Comparison of ENCODE assay signal across 9 cellular contexts in genomic region chr17:39688475-39688835, GRCh38. TPM values are rescaled to one million over a fixed set of nuclear protein-coding genes. Genes with fewer than 3 reads are reported as not detected.
A peak's percentile ranks its signal among the peaks of the same experiment; 100 is the strongest.
DNase-seq lines count a peak whose midpoint lies in the region; ATAC-seq lines count a peak whose summit lies in the region.
"Had no signal": no experiment of that assay in that cellular context is flagged by ENCODE, and none has a peak within 500 bp of the region (broad histone marks: within the 10 kb centered on the region; RNA-seq: fewer than 3 reads in every experiment).

No MANE protein-coding gene starts in this region.

- no peaks in the 10 kb centered on the region for H3K27me3 Mint-ChIP-seq in T-helper 1 cell treated with Interleukin-12 subunit alpha and Interleukin-12 subunit beta and Interleukin-4 antibody, amounts not matched to agents 30 μg/mL and 1 μg/mL, for 36 hours (ENCODE audit: low read depth)
- no peaks in the 10 kb centered on the region for H3K27me3 Mint-ChIP-seq in activated T-helper 2 cell treated with anti-CD3 and anti-CD28 coated beads, Interferon-gamma antibody, Interleukin-2, Interleukin-4, amounts not matched to agents 10 μg/mL and 5 μg/mL and 100 μg/mL, durations not matched to agents 14 hours and 24 hours and 36 hours (ENCODE audit: low read depth)

- peaks cover 21% of the 10 kb centered on the region for H3K4me1 Mint-ChIP-seq in T-helper 1 cell treated with Interleukin-12 subunit alpha and Interleukin-12 subunit beta and Interleukin-4 antibody, amounts not matched to agents 30 μg/mL and 1 μg/mL, for 36 hours (ENCODE audit: low read depth)
- peaks cover 17% of the 10 kb centered on the region for H3K4me1 Mint-ChIP-seq in activated T-helper 2 cell treated with anti-CD3 and anti-CD28 coated beads, Interferon-gamma antibody, Interleukin-2, Interleukin-4, amounts not matched to agents 10 μg/mL and 5 μg/mL and 100 μg/mL, durations not matched to agents 14 hours and 24 hours and 36 hours (ENCODE audit: low read depth)

- no peak for ATAC-seq in HG02623 (IDR thresholded peaks at IDR 0.05; ENCODE audit: unreplicated experiment)

- peak overlapping the region; percentile 86 for H3K4me3 Mint-ChIP-seq in T-helper 1 cell treated with Interleukin-12 subunit alpha and Interleukin-12 subunit beta and Interleukin-4 antibody, amounts not matched to agents 30 μg/mL and 1 μg/mL, for 36 hours
- peak overlapping the region; percentile 87 for H3K4me3 Mint-ChIP-seq in activated T-helper 2 cell treated with anti-CD3 and anti-CD28 coated beads, Interferon-gamma antibody, Interleukin-2, Interleukin-4, amounts not matched to agents 10 μg/mL and 5 μg/mL and 100 μg/mL, durations not matched to agents 14 hours and 24 hours and 36 hours (ENCODE audit: low read depth)

- DNase-seq in T-helper 1 cell (no peak), iris pigment epithelial cell (ENCODE audit: low read depth) (peak; percentile 25), NCI-H774 (lab: John Stamatoyannopoulos, UW) (no peak), NCI-H2227 (lab: John Stamatoyannopoulos, UW; ENCODE audit: unreplicated experiment) (no peak)
- no peak for DNase-seq in activated T-helper 2 cell treated with anti-CD3 and anti-CD28 coated beads, Interferon-gamma antibody, Interleukin-2, Interleukin-4, amounts not matched to agents 10 μg/mL and 5 μg/mL and 100 μg/mL, durations not matched to agents 14 hours and 24 hours and 36 hours (ENCODE audit: low spot score)

- H3K36me3 Mint-ChIP-seq in T-helper 1 cell treated with Interleukin-12 subunit alpha and Interleukin-12 subunit beta and Interleukin-4 antibody, amounts not matched to agents 30 μg/mL and 1 μg/mL, for 36 hours (ENCODE audit: low read depth) = peaks cover 19% of the 10 kb centered on the region
- peaks cover 20% of the 10 kb centered on the region for H3K36me3 Mint-ChIP-seq in activated T-helper 2 cell treated with anti-CD3 and anti-CD28 coated beads, Interferon-gamma antibody, Interleukin-2, Interleukin-4, amounts not matched to agents 10 μg/mL and 5 μg/mL and 100 μg/mL, durations not matched to agents 14 hours and 24 hours and 36 hours (ENCODE audit: low read depth)

- H3K27ac ChIP-seq in temporal lobe (ENCODE audit: low read depth, low read length) = peak overlapping the region; percentile 86

- peak overlapping the region; percentile 95 for H3K27ac Mint-ChIP-seq in T-helper 1 cell treated with Interleukin-12 subunit alpha and Interleukin-12 subunit beta and Interleukin-4 antibody, amounts not matched to agents 30 μg/mL and 1 μg/mL, for 36 hours
- H3K27ac Mint-ChIP-seq in activated T-helper 2 cell treated with anti-CD3 and anti-CD28 coated beads, Interferon-gamma antibody, Interleukin-2, Interleukin-4, amounts not matched to agents 10 μg/mL and 5 μg/mL and 100 μg/mL, durations not matched to agents 14 hours and 24 hours and 36 hours = peak overlapping the region; percentile 92

- intact Hi-C loops in activated T-helper 2 cell treated with anti-CD3 and anti-CD28 coated beads, Interferon-gamma antibody, Interleukin-2, Interleukin-4, amounts not matched to agents 10 μg/mL and 5 μg/mL and 100 μg/mL, durations not matched to agents 14 hours and 24 hours and 36 hours (cut with micrococcal nuclease) = loop anchor here (10.0 kb wide), 1 partner anchor 76 kb away; no protein-coding TSS in a partner anchor

- peaks cover 7% of the 10 kb centered on the region for H3K9me3 Mint-ChIP-seq in T-helper 1 cell treated with Interleukin-12 subunit alpha and Interleukin-12 subunit beta and Interleukin-4 antibody, amounts not matched to agents 30 μg/mL and 1 μg/mL, for 36 hours
- peaks cover 3% of the 10 kb centered on the region for H3K9me3 Mint-ChIP-seq in activated T-helper 2 cell treated with anti-CD3 and anti-CD28 coated beads, Interferon-gamma antibody, Interleukin-2, Interleukin-4, amounts not matched to agents 10 μg/mL and 5 μg/mL and 100 μg/mL, durations not matched to agents 14 hours and 24 hours and 36 hours

RNA-seq across cellular contexts. Expression of gene PGAP3, which starts 0.6 kb away (rescaled TPM):
- total RNA-seq in activated T-helper 2 cell treated with anti-CD3 and anti-CD28 coated beads, Interferon-gamma antibody, Interleukin-2, Interleukin-4, amounts not matched to agents 10 μg/mL and 5 μg/mL and 100 μg/mL, durations not matched to agents 14 hours and 24 hours and 36 hours = 12.9 and 14.0 TPM in 2 replicates
- total RNA-seq in temporal lobe = 7.9 TPM

RNA-seq across cellular contexts. Expression of gene ERBB2, which starts 11.4 kb away (rescaled TPM):
- total RNA-seq in activated T-helper 2 cell treated with anti-CD3 and anti-CD28 coated beads, Interferon-gamma antibody, Interleukin-2, Interleukin-4, amounts not matched to agents 10 μg/mL and 5 μg/mL and 100 μg/mL, durations not matched to agents 14 hours and 24 hours and 36 hours = 4.0 and 4.1 TPM in 2 replicates
- total RNA-seq in temporal lobe = 12.8 TPM

RNA-seq across cellular contexts. Expression of gene PNMT, which starts 20.2 kb away (rescaled TPM):
- total RNA-seq in activated T-helper 2 cell treated with anti-CD3 and anti-CD28 coated beads, Interferon-gamma antibody, Interleukin-2, Interleukin-4, amounts not matched to agents 10 μg/mL and 5 μg/mL and 100 μg/mL, durations not matched to agents 14 hours and 24 hours and 36 hours = not detected in 2 replicates
- total RNA-seq in temporal lobe = 2.0 TPM
- total RNA-seq: Daoy had no signal

RNA-seq across cellular contexts. Expression of gene TCAP, which starts 23.3 kb away (rescaled TPM):
- 0.76 and 0.87 TPM in 2 replicates for total RNA-seq in activated T-helper 2 cell treated with anti-CD3 and anti-CD28 coated beads, Interferon-gamma antibody, Interleukin-2, Interleukin-4, amounts not matched to agents 10 μg/mL and 5 μg/mL and 100 μg/mL, durations not matched to agents 14 hours and 24 hours and 36 hours
- total RNA-seq in temporal lobe = 1.5 TPM
- total RNA-seq: Daoy had no signal

RNA-seq across cellular contexts. Expression of gene MIEN1, which starts 41.9 kb away (rescaled TPM):
- 36.2 and 38.8 TPM in 2 replicates for total RNA-seq in activated T-helper 2 cell treated with anti-CD3 and anti-CD28 coated beads, Interferon-gamma antibody, Interleukin-2, Interleukin-4, amounts not matched to agents 10 μg/mL and 5 μg/mL and 100 μg/mL, durations not matched to agents 14 hours and 24 hours and 36 hours
- 11.1 TPM for total RNA-seq in temporal lobe
